9 cellular contexts compared by ENCODE assay signal in genomic region chr2:231411871-231412615, GRCh38. TPM values are rescaled to one million over a fixed set of nuclear protein-coding genes. Genes with fewer than 3 reads are reported as not detected.
A peak's percentile ranks its signal among the peaks of the same experiment; 100 is the strongest.
DNase-seq lines count a peak whose midpoint lies in the region; ATAC-seq and TF ChIP-seq lines count a peak whose summit lies in the region.
"Had no signal": no experiment of that assay in that cellular context is flagged by ENCODE, and none has a peak within 500 bp of the region (broad histone marks: within the 10 kb centered on the region; RNA-seq: fewer than 3 reads in every experiment).

No MANE protein-coding gene starts in this region.

- H3K27ac ChIP-seq in colonic mucosa: peak overlapping the region; percentile 86

- H3K9ac ChIP-seq in colonic mucosa (ENCODE audit: low read depth in 2 of 2, low read length in 2 of 2): peak overlapping the region; percentile 84 to 85

- ATAC-seq in HG02870 (IDR thresholded peaks at IDR 0.05; ENCODE audit: unreplicated experiment): peak; percentile 91
- ATAC-seq: K562 had no signal

- peaks cover 4% of the 10 kb centered on the region for H3K4me1 ChIP-seq in colonic mucosa

- peak overlapping the region; percentile 55 for H3K4me3 ChIP-seq in colonic mucosa
- H3K4me3 ChIP-seq: K562 had no signal

- no peaks in the 10 kb centered on the region for H3K9me3 ChIP-seq in colonic mucosa

- intact Hi-C loops in colonic mucosa (cut with DNase I): loop anchor here (5.0 kb wide), 2 partner anchors 50 to 310 kb away; partner anchors contain the start of gene NCL

- H3K27me3 ChIP-seq in colonic mucosa: no peaks in the 10 kb centered on the region

- no peaks in the 10 kb centered on the region for H3K36me3 ChIP-seq in colonic mucosa

- peak; percentile 19 for TF ChIP-seq POLR2A in GM15510 (IDR thresholded peaks at IDR 0.05; ENCODE audit: borderline replicate concordance, extremely low read depth, insufficient read length)

- TF ChIP-seq CTCF in colonic mucosa (IDR thresholded peaks at IDR 0.05): peak; percentile 91

- peak; percentile 91 for DNase-seq in A172 (ENCODE audit: low spot score)
- peak; percentile 16 for DNase-seq in NCI-H2029 treated with DMSO at 0.1 percent for 48 hours (lab: John Stamatoyannopoulos, UW)
- DNase-seq in activated CD4-positive, CD25-positive, alpha-beta regulatory T cell (lab: John Stamatoyannopoulos, UW): peak in 3 of 4 experiments; percentile 15 to 50 (median 39)
- peak; percentile 97 for DNase-seq in colonic mucosa
- peak; percentile 97 for DNase-seq in left kidney (ENCODE audit: low read depth, low spot score)
- DNase-seq in stimulated activated CD4-positive, alpha-beta T cell treated with anti-CD3 and anti-CD28 coated beads, Interleukin-2, amount 100 ng/mL, for 4 hours (ENCODE audit: low read depth): peak; percentile 48

RNA-seq across cellular contexts. Expression of gene B3GNT7, which starts 16.5 kb away (rescaled TPM):
- total RNA-seq in A172 (2014; rRNA removed; shearing (Covaris generic)): 0.17 TPM in 1 of 2 replicates, not detected in the other
- 100 to 1,000 TPM; 244 to 258 TPM for total RNA-seq in colonic mucosa

RNA-seq across cellular contexts. Expression of gene NCL, which starts 52.2 kb away (rescaled TPM):
- 217 and 344 TPM in 2 replicates for total RNA-seq in A172 (2014; rRNA removed; shearing (Covaris generic))
- 100 to 1,000 TPM; 309 to 534 TPM for total RNA-seq in colonic mucosa

Comparison
In these comparisons a context has a peak if more than half of its experiments do, and no peak if none do; other contexts are left out.
1. Peak in every context shown above with its lines: DNase-seq, ATAC-seq, H3K4me3 ChIP-seq and H3K27ac ChIP-seq.
2. DNase-seq: peak in every context shown above with its lines; median percentile 97 in colonic mucosa; 97 in left kidney; 91 in A172; 48 in stimulated activated CD4-positive, alpha-beta T cell treated with anti-CD3 and anti-CD28 coated beads, Interleukin-2, amount 100 ng/mL, for 4 hours; 39 in activated CD4-positive, CD25-positive, alpha-beta regulatory T cell; 16 in NCI-H2029 treated with DMSO at 0.1 percent for 48 hours.
3. RNA of gene B3GNT7, which starts 16.5 kb away (total RNA-seq): 244 to 258 TPM in colonic mucosa; 0.17 TPM in A172; every median in the first group is over 100 times any median in the second.